ENCODE assay signal across 23 cellular contexts in genomic region chr2:7956126-7956689, GRCh38.
"Had no signal": no experiment of that assay in that cellular context is flagged by ENCODE, and none has a peak within 500 bp of the region (broad histone marks: within the 10 kb centered on the region; RNA-seq: fewer than 3 reads in every experiment).

No MANE protein-coding gene starts in this region.

- H3K4me1 Mint-ChIP-seq: activated naive CD4-positive, alpha-beta T cell treated with anti-CD3 and anti-CD28 coated beads, Interleukin-2, amount 50 U/mL, for 24 hours; central memory CD8-positive, alpha-beta T cell; memory B cell; naive thymus-derived CD8-positive, alpha-beta T cell; stimulated activated effector memory CD8-positive, alpha-beta T cell treated with anti-CD3 and anti-CD28 coated beads, Interleukin-12 subunit alpha, Interleukin-12 subunit beta, amount 100 ng/mL, for 72 hours had no signal

- H3K4me3 Mint-ChIP-seq: activated naive CD4-positive, alpha-beta T cell treated with anti-CD3 and anti-CD28 coated beads, Interleukin-2, amount 50 U/mL, for 24 hours; brain; central memory CD8-positive, alpha-beta T cell; memory B cell; naive thymus-derived CD8-positive, alpha-beta T cell; stimulated activated effector memory CD8-positive, alpha-beta T cell treated with anti-CD3 and anti-CD28 coated beads, Interleukin-12 subunit alpha, Interleukin-12 subunit beta, amount 100 ng/mL, for 72 hours had no signal

- H3K27me3 Mint-ChIP-seq: activated naive CD4-positive, alpha-beta T cell treated with anti-CD3 and anti-CD28 coated beads, Interleukin-2, amount 50 U/mL, for 24 hours; brain; central memory CD8-positive, alpha-beta T cell; naive thymus-derived CD8-positive, alpha-beta T cell had no signal

- H3K27me3 ChIP-seq: pancreas, right lobe of liver, upper lobe of left lung had no signal

- H3K4me2 ChIP-seq: smooth muscle cell had no signal

- H3K27ac ChIP-seq: coronary artery, pancreas, right lobe of liver, stomach, upper lobe of left lung had no signal

- H3K36me3 Mint-ChIP-seq: activated naive CD4-positive, alpha-beta T cell treated with anti-CD3 and anti-CD28 coated beads, Interleukin-2, amount 50 U/mL, for 24 hours; brain; memory B cell; naive thymus-derived CD8-positive, alpha-beta T cell; stimulated activated effector memory CD8-positive, alpha-beta T cell treated with anti-CD3 and anti-CD28 coated beads, Interleukin-12 subunit alpha, Interleukin-12 subunit beta, amount 100 ng/mL, for 72 hours had no signal

- H3K4me3 ChIP-seq: coronary artery, pancreas, right lobe of liver, smooth muscle cell, stomach, upper lobe of left lung had no signal

- DNase-seq: activated CD4-positive, alpha-beta T cell treated with anti-CD3 and anti-CD28 coated beads, Interleukin-2, amount 50 U/mL, for 1 hour; activated CD8-positive, alpha-beta memory T cell treated with anti-CD3 and anti-CD28 coated beads for 24 hours; activated CD8-positive, alpha-beta memory T cell treated with anti-CD3 and anti-CD28 coated beads, Interleukin-2, amount 50 U/mL, for 48 hours; activated effector memory CD4-positive, alpha-beta T cell treated with Interleukin-2 at 50 U/mL for 16 hours; activated T-cell treated with anti-CD3 and anti-CD28 coated beads, Interleukin-2, amount 50 U/mL, for 48 hours; amniotic stem cell; foreskin melanocyte; naive thymus-derived CD8-positive, alpha-beta T cell; pancreas; right lobe of liver; stimulated activated CD4-positive, alpha-beta T cell treated with anti-CD3 and anti-CD28 coated beads, Interleukin-4, amount 100 ng/mL, for 1 hour; stomach; T-helper 1 cell; T-helper 9 cell; upper lobe of left lung had no signal

- H3K4me1 ChIP-seq: pancreas, right lobe of liver, stomach, upper lobe of left lung had no signal

- ATAC-seq: activated CD4-positive, CD25-positive, alpha-beta regulatory T cell treated with anti-CD3 and anti-CD28 coated beads, Interleukin-2, amount 50 U/mL, for 24 hours; naive thymus-derived CD8-positive, alpha-beta T cell; right lobe of liver; stimulated activated effector memory CD8-positive, alpha-beta T cell treated with anti-CD3 and anti-CD28 coated beads, Interleukin-12 subunit alpha, Interleukin-12 subunit beta, amount 100 ng/mL, for 72 hours had no signal

- H3K9me3 Mint-ChIP-seq: activated naive CD4-positive, alpha-beta T cell treated with anti-CD3 and anti-CD28 coated beads, Interleukin-2, amount 50 U/mL, for 24 hours; central memory CD8-positive, alpha-beta T cell; memory B cell; naive thymus-derived CD8-positive, alpha-beta T cell; stimulated activated effector memory CD8-positive, alpha-beta T cell treated with anti-CD3 and anti-CD28 coated beads, Interleukin-12 subunit alpha, Interleukin-12 subunit beta, amount 100 ng/mL, for 72 hours had no signal

- H3K27ac Mint-ChIP-seq: activated naive CD4-positive, alpha-beta T cell treated with anti-CD3 and anti-CD28 coated beads, Interleukin-2, amount 50 U/mL, for 24 hours; memory B cell; naive thymus-derived CD8-positive, alpha-beta T cell had no signal

- H3K36me3 ChIP-seq: pancreas, right lobe of liver, stomach, upper lobe of left lung had no signal
